ENCODE assay signal across 19 cellular contexts in genomic region chr3:100004931-100005330, GRCh38.
DNase-seq lines count a peak whose midpoint lies in the region; ATAC-seq, FAIRE-seq and TF ChIP-seq lines count a peak whose summit lies in the region.
"Had no signal": no experiment of that assay in that cellular context is flagged by ENCODE, and none has a peak within 500 bp of the region (broad histone marks: within the 10 kb centered on the region; RNA-seq: fewer than 3 reads in every experiment).

No MANE protein-coding gene starts in this region.

- H3K36me3 ChIP-seq in Panc1 (ENCODE audit: control insufficient read depth, insufficient read depth, low read length), result no peaks in the 10 kb centered on the region
- H3K36me3 ChIP-seq in gastrocnemius medialis, result no peaks in the 10 kb centered on the region
- H3K36me3 ChIP-seq in Peyer's patch, result no peaks in the 10 kb centered on the region
- H3K36me3 ChIP-seq in MG63, result no peaks in the 10 kb centered on the region

- no TSS peak for BruUV-seq in Panc1 (replicated peaks; lab: Mats Ljungman, UMichigan)

- H3K4me3 ChIP-seq in Panc1 (ENCODE audit: low read depth in 2 of 2, low read length in 2 of 2), result no peak overlapping the region
- H3K4me3 ChIP-seq in gastrocnemius medialis, result no peak overlapping the region
- no peak overlapping the region for H3K4me3 ChIP-seq in Peyer's patch
- no peak overlapping the region for H3K4me3 ChIP-seq in MG63

- CTCF ChIA-PET in Panc1 (lab: Charles Lee), result no interaction called here

- H3K27me3 ChIP-seq in Panc1 (ENCODE audit: control insufficient read depth, insufficient read depth, low read length), result no peaks in the 10 kb centered on the region
- H3K27me3 ChIP-seq in gastrocnemius medialis, result no peaks in the 10 kb centered on the region
- H3K27me3 ChIP-seq in Peyer's patch, result no peaks in the 10 kb centered on the region
- H3K27me3 ChIP-seq in MG63, result no peaks in the 10 kb centered on the region

- in situ Hi-C loops in Panc1 (cut with HindIII; ENCODE audit: low pct_unique_long_range_greater_than_20kb, low sequenced_read_pairs) (no loop called here), gastrocnemius medialis (cut with MboI; ENCODE audit: low sequenced_read_pairs in 4 of 4) (no loop called here)

- TF ChIP-seq CTCF in Panc1 (IDR thresholded peaks at IDR 0.05), result no peak
- TF ChIP-seq CTCF in gastrocnemius medialis (IDR thresholded peaks at IDR 0.05 in 4 of 5, conservative IDR thresholded peaks at IDR 0.05 in 1 of 5), result no peak
- no peak for TF ChIP-seq CTCF in Peyer's patch (IDR thresholded peaks at IDR 0.05)

- peak; percentile 48 for FAIRE-seq in GM19239 (lab: Jason Lieb, UNC)
- FAIRE-seq: G401.6, GM12892 had no signal

- DNase-seq in GM19239 (ENCODE audit: insufficient read length, low spot score), result no peak
- DNase-seq in Panc1 (ENCODE audit: low read depth, low spot score), result no peak
- peak; percentile 17 for DNase-seq in kidney tubule cell (ENCODE audit: low spot score)
- no peak for DNase-seq in gastrocnemius medialis
- DNase-seq in Peyer's patch, result no peak
- no peak for DNase-seq in MG63
- DNase-seq: Calu3; CD4-positive, CD25-positive, alpha-beta regulatory T cell; DMS79; KG1; NCI-H1092; NCI-H2107; NCI-H226; NCI-H526 treated with DMSO at 0.1 percent for 48 hours; Right ventricle myocardium superior had no signal

- ATAC-seq in Panc1 (no peak), gastrocnemius medialis (no peak), GM21717 (IDR thresholded peaks at IDR 0.05; ENCODE audit: unreplicated experiment) (no peak)

- TF ChIP-seq POLR2A in gastrocnemius medialis (IDR thresholded peaks at IDR 0.05) (no peak), Peyer's patch (IDR thresholded peaks at IDR 0.05) (no peak)

- peaks cover 23% of the 10 kb centered on the region for H3K4me1 ChIP-seq in Panc1 (ENCODE audit: control insufficient read depth, insufficient read depth, low read length)
- H3K4me1 ChIP-seq in gastrocnemius medialis, result peaks cover 51 to 59% of the 10 kb centered on the region in 2 donors
- H3K4me1 ChIP-seq in Peyer's patch, result peaks cover 0 to 38% (median 0%) of the 10 kb centered on the region in 4 donors

- intact Hi-C loops in Panc1 (cut with micrococcal nuclease; ENCODE audit: unreplicated experiment), result no loop called here
- intact Hi-C loops in gastrocnemius medialis (cut with DNase I; ENCODE audit: low total_unique reads), result loop anchor here (5.0 kb wide), 1 partner anchor 128 kb away; no protein-coding TSS in a partner anchor

- H3K27ac ChIP-seq in Panc1 (ENCODE audit: low read length), result peak overlapping the region; percentile 10; the same call in 1 of the 2 replicates
- H3K27ac ChIP-seq in gastrocnemius medialis, result peak overlapping the region; percentile 27 to 53 (median 46)
- H3K27ac ChIP-seq in Peyer's patch, result no peak overlapping the region
- H3K27ac ChIP-seq: HL-60 had no signal

- POLR2A ChIA-PET in Panc1 (lab: Charles Lee), result no interaction called here

- H3K9me3 ChIP-seq in Panc1 (ENCODE audit: control insufficient read depth, insufficient read depth, low read depth, low read length) (no peaks in the 10 kb centered on the region), gastrocnemius medialis (no peaks in the 10 kb centered on the region), Peyer's patch (no peaks in the 10 kb centered on the region), MG63 (no peaks in the 10 kb centered on the region)

Comparison
In these comparisons a context has a peak if more than half of its experiments do, and no peak if none do; other contexts are left out.
1. H3K27ac ChIP-seq: peak in Panc1 (single experiment) and gastrocnemius medialis (4 of 4); none in Peyer's patch (0 of 4).